In the genomic region with DNA sequence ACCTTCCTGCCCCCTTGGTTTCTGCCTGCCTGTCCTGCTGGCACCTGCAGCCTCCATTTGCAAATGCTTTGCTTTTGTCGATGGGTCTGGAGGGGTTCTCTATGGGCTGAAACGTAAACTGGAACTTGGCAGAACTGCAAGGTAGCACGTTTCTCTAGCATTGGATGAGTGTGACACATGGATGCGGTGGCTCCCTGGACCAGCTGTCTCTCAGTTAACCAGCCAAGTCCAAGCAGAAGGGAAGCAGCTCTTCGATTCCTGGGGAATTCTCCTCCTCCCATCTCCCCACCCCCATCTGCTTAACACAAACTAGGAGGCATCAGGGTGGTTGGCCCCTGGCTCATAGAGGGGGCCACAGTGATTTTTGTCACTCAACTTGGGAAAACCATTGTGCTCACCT, we compare ENCODE assay signal across 17 cellular contexts.
"Had no signal": no experiment of that assay in that cellular context is flagged by ENCODE, and none has a peak within 500 bp of the region (broad histone marks: within the 10 kb centered on the region; RNA-seq: fewer than 3 reads in every experiment).

No MANE protein-coding gene starts in this region.

- H3K4me2 ChIP-seq: hepatocyte had no signal

- ATAC-seq: effector memory CD8-positive, alpha-beta T cell; stimulated activated naive CD8-positive, alpha-beta T cell treated with anti-CD3 and anti-CD28 coated beads, Interleukin-15, Interleukin-2, amounts not matched to agents 100 U/mL and 50 U/mL, for 24 hours had no signal

- H3K27ac ChIP-seq: breast epithelium, tibial nerve, vagina had no signal

- H3K9me3 ChIP-seq: breast epithelium, tibial nerve, vagina had no signal

- H3K9me3 Mint-ChIP-seq: activated CD4-positive, alpha-beta memory T cell treated with anti-CD3 and anti-CD28 coated beads, Interleukin-2, amount 10 ng/mL, durations not matched to agents 7 days and 5 days; activated naive CD4-positive, alpha-beta T cell treated with anti-CD3 and anti-CD28 coated beads for 36 hours; effector memory CD8-positive, alpha-beta T cell; nephron had no signal

- H3K36me3 ChIP-seq: breast epithelium had no signal

- H2AFZ ChIP-seq: hepatocyte had no signal

- H3K4me1 Mint-ChIP-seq: activated CD4-positive, alpha-beta memory T cell treated with anti-CD3 and anti-CD28 coated beads, Interleukin-2, amount 10 ng/mL, durations not matched to agents 7 days and 5 days had no signal

- DNase-seq: activated CD4-positive, alpha-beta memory T cell treated with anti-CD3 and anti-CD28 coated beads, Interleukin-2, amount 10 ng/mL, durations not matched to agents 7 days and 5 days; activated CD4-positive, alpha-beta T cell treated with anti-CD3 and anti-CD28 coated beads for 48 hours; activated CD4-positive, CD25-positive, alpha-beta regulatory T cell; activated naive CD4-positive, alpha-beta T cell treated with anti-CD3 and anti-CD28 coated beads for 36 hours; activated T-cell treated with anti-CD3 and anti-CD28 coated beads, Interleukin-2, amount 50 U/mL, for 1 hour; effector memory CD8-positive, alpha-beta T cell; left cardiac atrium; occipital lobe; stimulated activated CD4-positive, alpha-beta T cell treated with anti-CD3 and anti-CD28 coated beads, Interleukin-2, amount 100 ng/mL, for 24 hours; stimulated activated naive CD8-positive, alpha-beta T cell treated with anti-CD3 and anti-CD28 coated beads, Interleukin-15, Interleukin-2, amounts not matched to agents 100 U/mL and 50 U/mL, for 24 hours; T-helper 1 cell; T-helper 9 cell had no signal

- H3K4me3 ChIP-seq: breast epithelium, hepatocyte, tibial nerve, vagina had no signal

- H3K27me3 ChIP-seq: breast epithelium, hepatocyte, tibial nerve, vagina had no signal

- H3K4me3 Mint-ChIP-seq: activated CD4-positive, alpha-beta memory T cell treated with anti-CD3 and anti-CD28 coated beads, Interleukin-2, amount 10 ng/mL, durations not matched to agents 7 days and 5 days; activated naive CD4-positive, alpha-beta T cell treated with anti-CD3 and anti-CD28 coated beads for 36 hours; effector memory CD8-positive, alpha-beta T cell; nephron had no signal

- H3K4me1 ChIP-seq: breast epithelium, tibial nerve had no signal
